ENCODE assay signal across 2 cellular contexts in genomic region chr14:39043352-39043943, GRCh38.
TF ChIP-seq lines count a peak whose summit lies in the region.

No MANE protein-coding gene starts in this region.

TF ChIP-seq in HEK293, 187 proteins besides CTCF, POLR2A, EP300 and RAD21 (continued from another document):
- no peak for TF ChIP-seq ZBTB7A (tag by site-specific recombination; IDR thresholded peaks at IDR 0.05; ENCODE audit: low read depth)
- no peak for TF ChIP-seq ZNF394 (tag by site-specific recombination; IDR thresholded peaks at IDR 0.05; ENCODE audit: borderline replicate concordance)
- TF ChIP-seq PRDM1 (tag by site-specific recombination; IDR thresholded peaks at IDR 0.05) = 0 out of 2 replicates have a peak, but pooled peaks have one; percentile 4
- TF ChIP-seq REPIN1 (tag by site-specific recombination; IDR thresholded peaks at IDR 0.05; ENCODE audit: low read depth) = no peak
- TF ChIP-seq ZBTB11 (tag by site-specific recombination; conservative IDR thresholded peaks at IDR 0.05; ENCODE audit: low read depth) = no peak
TF ChIP-seq in HEK293: peak in this region for 1.

TF ChIP-seq in K562, 482 proteins besides CTCF, POLR2A, EP300 and RAD21 (continued from another document):
- TF ChIP-seq RBM22 (IDR thresholded peaks at IDR 0.05; ENCODE audit: low read depth, low read length, poor library complexity, severe bottlenecking) = no peak
- 0 out of 2 replicates have a peak, but pooled peaks have one; percentile 20 for TF ChIP-seq PKNOX1 (IDR thresholded peaks at IDR 0.05)
